ENCODE assay signal across 17 cellular contexts in genomic region chr10:6018422-6018821, GRCh38. TPM values are rescaled to one million over a fixed set of nuclear protein-coding genes. Genes with fewer than 3 reads are reported as not detected.
DNase-seq lines count a peak whose midpoint lies in the region; ATAC-seq and TF ChIP-seq lines count a peak whose summit lies in the region.
"Had no signal": no experiment of that assay in that cellular context is flagged by ENCODE, and none has a peak within 500 bp of the region (broad histone marks: within the 10 kb centered on the region; RNA-seq: fewer than 3 reads in every experiment).

No MANE protein-coding gene starts in this region.

- H3K4me1 Mint-ChIP-seq in CD4-positive, CD25-positive, alpha-beta regulatory T cell, result peaks cover 14 to 70% (median 46%) of the 10 kb centered on the region in 4 donors

- H3K27me3 ChIP-seq in CD4-positive, CD25-positive, alpha-beta regulatory T cell (ENCODE audit: control insufficient read depth, insufficient read depth, low read length), result no peaks in the 10 kb centered on the region
- H3K27me3 ChIP-seq in Peyer's patch (no peaks in the 10 kb centered on the region), esophagus squamous epithelium (peaks cover 0 to 5% (median 0%) of the 10 kb centered on the region in 4 donors)
- H3K27me3 ChIP-seq: BLaER1 treated with 17β-estradiol and CSF1 and Interleukin-3, amounts not matched to agents 10 nM and 100 nM; MG63 had no signal

- peaks cover 58% of the 10 kb centered on the region for H3K36me3 Mint-ChIP-seq in CD4-positive, CD25-positive, alpha-beta regulatory T cell

- peaks cover 0 to 1% (median 0%) of the 10 kb centered on the region in 7 donors for H3K9me3 Mint-ChIP-seq in CD4-positive, CD25-positive, alpha-beta regulatory T cell
- H3K9me3 Mint-ChIP-seq: T-helper 1 cell treated with Interleukin-12 subunit alpha and Interleukin-12 subunit beta and Interleukin-4 antibody, amounts not matched to agents 30 μg/mL and 1 μg/mL, for 36 hours had no signal

- peaks cover 86% of the 10 kb centered on the region for H3K36me3 ChIP-seq in CD4-positive, CD25-positive, alpha-beta regulatory T cell (ENCODE audit: control insufficient read depth, insufficient read depth, low read length)
- H3K36me3 ChIP-seq in Peyer's patch, result no peaks in the 10 kb centered on the region
- no peaks in the 10 kb centered on the region for H3K36me3 ChIP-seq in esophagus squamous epithelium
- H3K36me3 ChIP-seq in mesodermal cell (ENCODE audit: control insufficient read depth, insufficient read depth, low read length), result no peaks in the 10 kb centered on the region
- H3K36me3 ChIP-seq: MG63 had no signal

- intact Hi-C loops in esophagus squamous epithelium (cut with DNase I), result no loop called here

- H3K4me3 ChIP-seq in CD4-positive, CD25-positive, alpha-beta regulatory T cell (ENCODE audit: low read depth, low read length), result no peak overlapping the region
- H3K4me3 ChIP-seq in Peyer's patch (no peak overlapping the region), esophagus squamous epithelium (no peak overlapping the region), mesodermal cell (ENCODE audit: extremely low read depth, insufficient read depth, low read length, poor library complexity, severe bottlenecking) (no peak overlapping the region)
- H3K4me3 ChIP-seq: BLaER1 treated with 17β-estradiol and CSF1 and Interleukin-3, amounts not matched to agents 10 nM and 100 nM; MG63 had no signal

- no peaks in the 10 kb centered on the region for H3K27me3 Mint-ChIP-seq in CD4-positive, CD25-positive, alpha-beta regulatory T cell

- TF ChIP-seq POLR2A in Peyer's patch (IDR thresholded peaks at IDR 0.05) (no peak), esophagus squamous epithelium (IDR thresholded peaks at IDR 0.05) (no peak)

- H3K4me1 ChIP-seq in CD4-positive, CD25-positive, alpha-beta regulatory T cell (ENCODE audit: control insufficient read depth, insufficient read depth, low read length, poor library complexity, severe bottlenecking), result peaks cover 24% of the 10 kb centered on the region
- peaks cover 0 to 9% (median 0%) of the 10 kb centered on the region in 4 donors for H3K4me1 ChIP-seq in Peyer's patch
- H3K4me1 ChIP-seq in esophagus squamous epithelium, result peaks cover 0 to 40% (median 7%) of the 10 kb centered on the region in 3 donors
- H3K4me1 ChIP-seq in mesodermal cell (ENCODE audit: control insufficient read depth, insufficient read depth, low read length, poor library complexity, severe bottlenecking), result no peaks in the 10 kb centered on the region

- H3K4me3 Mint-ChIP-seq in CD4-positive, CD25-positive, alpha-beta regulatory T cell, result peak overlapping the region in 1 of 4 donors; percentile 15
- H3K4me3 Mint-ChIP-seq: T-helper 1 cell treated with Interleukin-12 subunit alpha and Interleukin-12 subunit beta and Interleukin-4 antibody, amounts not matched to agents 30 μg/mL and 1 μg/mL, for 36 hours had no signal

- H3K27ac ChIP-seq in CD4-positive, CD25-positive, alpha-beta regulatory T cell (ENCODE audit: insufficient read depth, low read length, poor library complexity, severe bottlenecking), result peak overlapping the region; percentile 61
- H3K27ac ChIP-seq in Peyer's patch, result peak overlapping the region; percentile 42 to 73 (median 52)
- peak overlapping the region; percentile 33 to 74 (median 50) for H3K27ac ChIP-seq in esophagus squamous epithelium
- peak overlapping the region; percentile 31 for H3K27ac ChIP-seq in mesodermal cell (ENCODE audit: low read depth, low read length, severe bottlenecking)
- H3K27ac ChIP-seq: BLaER1 treated with 17β-estradiol and CSF1 and Interleukin-3, amounts not matched to agents 10 nM and 100 nM had no signal

- peak in 1 of 3 donors; percentile 2 for DNase-seq in CD4-positive, CD25-positive, alpha-beta regulatory T cell
- DNase-seq in Peyer's patch, result no peak
- no peak for DNase-seq in esophagus squamous epithelium (lab: John Stamatoyannopoulos, UW)
- DNase-seq in GM10266 (ENCODE audit: extremely low spot score), result no peak
- no peak for DNase-seq in NCI-H2107 (lab: John Stamatoyannopoulos, UW)
- DNase-seq: MG63, NCI-H2029, NCI-H82, RPMI8226 had no signal

- no peaks in the 10 kb centered on the region for H3K9me3 ChIP-seq in CD4-positive, CD25-positive, alpha-beta regulatory T cell (ENCODE audit: control insufficient read depth in 2 of 2, low read length in 2 of 2)
- H3K9me3 ChIP-seq in Peyer's patch (no peaks in the 10 kb centered on the region), esophagus squamous epithelium (no peaks in the 10 kb centered on the region), mesodermal cell (ENCODE audit: control insufficient read depth, low read length) (no peaks in the 10 kb centered on the region)
- H3K9me3 ChIP-seq: MG63 had no signal

- WGBS in esophagus squamous epithelium, 2 donors, result 62 to 68% methylated on average over 4 to 5 of the region's 5 CpGs
- WGBS in mesodermal cell (ENCODE audit: insufficient coverage in 2 of 2), 2 experiments, result 89 to 93% methylated on average over 1 to 3 of the region's 5 CpGs

- no peak for ATAC-seq in CD4-positive, CD25-positive, alpha-beta regulatory T cell (ENCODE audit: low read depth in 2 of 2)
- ATAC-seq in esophagus mucosa (no peak), HG03460 (IDR thresholded peaks at IDR 0.05; ENCODE audit: unreplicated experiment) (no peak)

- no peak for TF ChIP-seq CTCF in Peyer's patch (IDR thresholded peaks at IDR 0.05)
- no peak for TF ChIP-seq CTCF in esophagus squamous epithelium (IDR thresholded peaks at IDR 0.05)
- TF ChIP-seq CTCF in GM10266 (IDR thresholded peaks at IDR 0.05; ENCODE audit: control insufficient read depth, insufficient read depth, low read depth, missing control alignments), result no peak

- peak overlapping the region in 2 of 3 donors; percentile 95 to 96 for H3K27ac Mint-ChIP-seq in CD4-positive, CD25-positive, alpha-beta regulatory T cell

RNA-seq across cellular contexts. Expression of gene IL15RA, which starts 41.1 kb away (rescaled TPM):
- total RNA-seq in CD4-positive, CD25-positive, alpha-beta regulatory T cell, result 17.7 TPM
- polyA plus RNA-seq in CD4-positive, CD25-positive, alpha-beta regulatory T cell, result 10 to 100 TPM in 1 of 4 donors, 1 to 10 TPM in 3; 9.1 to 13.4 (median 9.5) TPM
- total RNA-seq in Peyer's patch (10 to 100 TPM; 19.4 to 38.0 (median 34.9) TPM), esophagus squamous epithelium (10 to 100 TPM in 2 of 4 donors, 1 to 10 TPM in 2; 7.1 to 15.6 (median 11.0) TPM), esophagus mucosa (5.2 TPM)
- polyA plus RNA-seq in mesodermal cell (2013, experiment 1 of 2), result 0.22 TPM
- not detected for polyA plus RNA-seq in mesodermal cell (2013, experiment 2 of 2)

RNA-seq across cellular contexts. Expression of gene IL2RA, which starts 43.7 kb away (rescaled TPM):
- total RNA-seq in CD4-positive, CD25-positive, alpha-beta regulatory T cell, result 220 TPM
- 100 to 1,000 TPM; 159 to 261 (median 179) TPM for polyA plus RNA-seq in CD4-positive, CD25-positive, alpha-beta regulatory T cell
- 10 to 100 TPM in 1 of 4 donors, 1 to 10 TPM in 2, under 1 TPM in 1; 0.70 to 16.5 (median 1.9) TPM for total RNA-seq in Peyer's patch
- total RNA-seq in esophagus squamous epithelium, result 1 to 10 TPM in 2 of 4 donors, under 1 TPM in 1, not detected in 1; 0.70 to 3.8 (median 3.0) TPM
- polyA plus RNA-seq in mesodermal cell (2013, experiment 1 of 2), result not detected
- not detected for polyA plus RNA-seq in mesodermal cell (2013, experiment 2 of 2)
- total RNA-seq in esophagus mucosa, result 1.4 TPM
- total RNA-seq: chondrocyte, Daoy, fibroblast of lung had no signal
- polyA plus RNA-seq: fibroblast of lung had no signal

Comparison
In these comparisons a context has a peak if more than half of its experiments do, and no peak if none do; other contexts are left out.
1. RNA of gene IL2RA, which starts 43.7 kb away (total RNA-seq): 220 TPM in CD4-positive, CD25-positive, alpha-beta regulatory T cell (single experiment); 0.70 to 3.8 TPM in esophagus squamous epithelium, 0.70 to 16.5 TPM in Peyer's patch and 1.4 TPM in esophagus mucosa (single experiment); every median in the first group is over 10 times any median in the second.
2. Peak in every context shown above with its lines, with median percentiles within 50 percentile points of each other: H3K27ac ChIP-seq.